Comparison of ENCODE assay signal across 1 cellular context in the genomic region with DNA sequence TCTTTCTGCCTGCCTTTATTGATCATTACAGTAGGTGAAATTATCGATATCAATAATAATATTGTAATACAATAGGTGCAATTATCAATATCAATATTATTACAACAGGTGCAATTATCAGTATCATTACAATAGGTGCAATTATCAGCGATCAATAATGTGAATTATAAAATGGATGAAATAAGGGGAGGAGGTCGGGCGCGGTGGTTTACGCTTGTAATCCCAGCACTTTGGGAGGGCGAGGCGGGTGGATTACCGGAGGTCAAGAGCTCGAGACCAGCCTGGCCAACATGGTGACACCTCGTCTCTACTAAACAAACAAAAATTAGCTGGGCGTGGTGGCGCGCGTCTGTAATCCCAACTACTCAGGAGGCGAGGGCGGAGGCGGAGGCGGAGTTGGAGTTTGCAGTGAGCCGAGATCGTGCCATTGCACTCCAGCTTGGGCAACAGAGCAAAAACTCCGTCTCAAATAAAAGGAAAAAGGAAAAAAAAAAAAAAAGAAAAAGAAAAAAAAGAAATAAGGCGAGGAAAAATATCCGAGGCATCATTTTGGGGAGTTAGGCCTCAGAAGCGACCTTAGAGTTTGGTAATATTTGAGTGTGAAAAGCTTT.
TF ChIP-seq lines count a peak whose summit lies in the region.

No MANE protein-coding gene starts in this region.

TF ChIP-seq in HepG2, 621 proteins besides CTCF, POLR2A, EP300 and RAD21 (continued from another document):
- TF ChIP-seq, protein P1, sequence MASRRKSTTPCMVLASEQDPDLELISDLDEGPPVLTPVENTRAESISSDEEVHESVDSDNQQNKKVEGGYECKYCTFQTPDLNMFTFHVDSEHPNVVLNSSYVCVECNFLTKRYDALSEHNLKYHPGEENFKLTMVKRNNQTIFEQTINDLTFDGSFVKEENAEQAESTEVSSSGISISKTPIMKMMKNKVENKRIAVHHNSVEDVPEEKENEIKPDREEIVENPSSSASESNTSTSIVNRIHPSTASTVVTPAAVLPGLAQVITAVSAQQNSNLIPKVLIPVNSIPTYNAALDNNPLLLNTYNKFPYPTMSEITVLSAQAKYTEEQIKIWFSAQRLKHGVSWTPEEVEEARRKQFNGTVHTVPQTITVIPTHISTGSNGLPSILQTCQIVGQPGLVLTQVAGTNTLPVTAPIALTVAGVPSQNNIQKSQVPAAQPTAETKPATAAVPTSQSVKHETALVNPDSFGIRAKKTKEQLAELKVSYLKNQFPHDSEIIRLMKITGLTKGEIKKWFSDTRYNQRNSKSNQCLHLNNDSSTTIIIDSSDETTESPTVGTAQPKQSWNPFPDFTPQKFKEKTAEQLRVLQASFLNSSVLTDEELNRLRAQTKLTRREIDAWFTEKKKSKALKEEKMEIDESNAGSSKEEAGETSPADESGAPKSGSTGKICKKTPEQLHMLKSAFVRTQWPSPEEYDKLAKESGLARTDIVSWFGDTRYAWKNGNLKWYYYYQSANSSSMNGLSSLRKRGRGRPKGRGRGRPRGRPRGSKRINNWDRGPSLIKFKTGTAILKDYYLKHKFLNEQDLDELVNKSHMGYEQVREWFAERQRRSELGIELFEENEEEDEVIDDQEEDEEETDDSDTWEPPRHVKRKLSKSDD (CRISPR knock-in tag; IDR thresholded peaks at IDR 0.05; ENCODE audit: low read depth) = no peak
- TF ChIP-seq ZNF207 (IDR thresholded peaks at IDR 0.05; ENCODE audit: borderline replicate concordance) (no peak), REL (CRISPR knock-in tag; conservative IDR thresholded peaks at IDR 0.05) (no peak), ZBTB20 (CRISPR knock-in tag; IDR thresholded peaks at IDR 0.05; ENCODE audit: borderline replicate concordance, low read depth) (0 out of 2 replicates have a peak, but pooled peaks have one; percentile 16)
- TF ChIP-seq, protein P2, sequence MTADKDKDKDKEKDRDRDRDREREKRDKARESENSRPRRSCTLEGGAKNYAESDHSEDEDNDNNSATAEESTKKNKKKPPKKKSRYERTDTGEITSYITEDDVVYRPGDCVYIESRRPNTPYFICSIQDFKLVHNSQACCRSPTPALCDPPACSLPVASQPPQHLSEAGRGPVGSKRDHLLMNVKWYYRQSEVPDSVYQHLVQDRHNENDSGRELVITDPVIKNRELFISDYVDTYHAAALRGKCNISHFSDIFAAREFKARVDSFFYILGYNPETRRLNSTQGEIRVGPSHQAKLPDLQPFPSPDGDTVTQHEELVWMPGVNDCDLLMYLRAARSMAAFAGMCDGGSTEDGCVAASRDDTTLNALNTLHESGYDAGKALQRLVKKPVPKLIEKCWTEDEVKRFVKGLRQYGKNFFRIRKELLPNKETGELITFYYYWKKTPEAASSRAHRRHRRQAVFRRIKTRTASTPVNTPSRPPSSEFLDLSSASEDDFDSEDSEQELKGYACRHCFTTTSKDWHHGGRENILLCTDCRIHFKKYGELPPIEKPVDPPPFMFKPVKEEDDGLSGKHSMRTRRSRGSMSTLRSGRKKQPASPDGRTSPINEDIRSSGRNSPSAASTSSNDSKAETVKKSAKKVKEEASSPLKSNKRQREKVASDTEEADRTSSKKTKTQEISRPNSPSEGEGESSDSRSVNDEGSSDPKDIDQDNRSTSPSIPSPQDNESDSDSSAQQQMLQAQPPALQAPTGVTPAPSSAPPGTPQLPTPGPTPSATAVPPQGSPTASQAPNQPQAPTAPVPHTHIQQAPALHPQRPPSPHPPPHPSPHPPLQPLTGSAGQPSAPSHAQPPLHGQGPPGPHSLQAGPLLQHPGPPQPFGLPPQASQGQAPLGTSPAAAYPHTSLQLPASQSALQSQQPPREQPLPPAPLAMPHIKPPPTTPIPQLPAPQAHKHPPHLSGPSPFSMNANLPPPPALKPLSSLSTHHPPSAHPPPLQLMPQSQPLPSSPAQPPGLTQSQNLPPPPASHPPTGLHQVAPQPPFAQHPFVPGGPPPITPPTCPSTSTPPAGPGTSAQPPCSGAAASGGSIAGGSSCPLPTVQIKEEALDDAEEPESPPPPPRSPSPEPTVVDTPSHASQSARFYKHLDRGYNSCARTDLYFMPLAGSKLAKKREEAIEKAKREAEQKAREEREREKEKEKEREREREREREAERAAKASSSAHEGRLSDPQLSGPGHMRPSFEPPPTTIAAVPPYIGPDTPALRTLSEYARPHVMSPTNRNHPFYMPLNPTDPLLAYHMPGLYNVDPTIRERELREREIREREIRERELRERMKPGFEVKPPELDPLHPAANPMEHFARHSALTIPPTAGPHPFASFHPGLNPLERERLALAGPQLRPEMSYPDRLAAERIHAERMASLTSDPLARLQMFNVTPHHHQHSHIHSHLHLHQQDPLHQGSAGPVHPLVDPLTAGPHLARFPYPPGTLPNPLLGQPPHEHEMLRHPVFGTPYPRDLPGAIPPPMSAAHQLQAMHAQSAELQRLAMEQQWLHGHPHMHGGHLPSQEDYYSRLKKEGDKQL (CRISPR knock-in tag; IDR thresholded peaks at IDR 0.05; ENCODE audit: low read depth) = no peak
- TF ChIP-seq, protein P3, sequence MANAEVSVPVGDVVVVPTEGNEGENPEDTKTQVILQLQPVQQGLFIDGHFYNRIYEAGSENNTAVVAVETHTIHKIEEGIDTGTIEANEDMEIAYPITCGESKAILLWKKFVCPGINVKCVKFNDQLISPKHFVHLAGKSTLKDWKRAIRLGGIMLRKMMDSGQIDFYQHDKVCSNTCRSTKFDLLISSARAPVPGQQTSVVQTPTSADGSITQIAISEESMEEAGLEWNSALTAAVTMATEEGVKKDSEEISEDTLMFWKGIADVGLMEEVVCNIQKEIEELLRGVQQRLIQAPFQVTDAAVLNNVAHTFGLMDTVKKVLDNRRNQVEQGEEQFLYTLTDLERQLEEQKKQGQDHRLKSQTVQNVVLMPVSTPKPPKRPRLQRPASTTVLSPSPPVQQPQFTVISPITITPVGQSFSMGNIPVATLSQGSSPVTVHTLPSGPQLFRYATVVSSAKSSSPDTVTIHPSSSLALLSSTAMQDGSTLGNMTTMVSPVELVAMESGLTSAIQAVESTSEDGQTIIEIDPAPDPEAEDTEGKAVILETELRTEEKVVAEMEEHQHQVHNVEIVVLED (CRISPR knock-in tag; IDR thresholded peaks at IDR 0.05; ENCODE audit: borderline replicate concordance) = no peak
